Comparison of ENCODE assay signal across 1 cellular context in the genomic region with DNA sequence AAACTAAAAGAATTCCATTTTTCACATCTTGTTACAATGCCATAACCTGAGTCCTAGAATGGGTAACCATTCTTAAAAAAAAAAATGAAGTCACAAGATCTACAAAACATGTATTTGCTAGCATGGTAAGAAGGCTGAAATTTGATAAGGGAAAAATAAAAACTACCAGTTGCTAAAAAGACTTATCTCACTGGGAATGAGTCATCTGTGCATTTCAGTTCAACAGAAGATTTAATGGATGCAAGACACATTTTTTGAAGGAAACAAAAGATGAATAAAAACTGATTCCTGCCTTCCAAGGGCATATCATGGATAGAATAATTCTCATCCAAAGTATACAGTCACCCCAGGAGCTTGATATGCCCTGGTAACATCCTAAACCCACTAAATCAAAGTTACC.
TF ChIP-seq lines count a peak whose summit lies in the region.

No MANE protein-coding gene starts in this region.

TF ChIP-seq in endothelial cell of umbilical vein, 7 proteins besides CTCF, POLR2A, EP300 and RAD21:
- TF ChIP-seq FOS (IDR thresholded peaks at IDR 0.05; ENCODE audit: borderline replicate concordance, insufficient read depth, low read length) (peak; percentile 14), EZH2 (IDR thresholded peaks at IDR 0.05; ENCODE audit: borderline replicate concordance, low read depth, low read length, severe bottlenecking) (no peak)
